In the genomic region with DNA sequence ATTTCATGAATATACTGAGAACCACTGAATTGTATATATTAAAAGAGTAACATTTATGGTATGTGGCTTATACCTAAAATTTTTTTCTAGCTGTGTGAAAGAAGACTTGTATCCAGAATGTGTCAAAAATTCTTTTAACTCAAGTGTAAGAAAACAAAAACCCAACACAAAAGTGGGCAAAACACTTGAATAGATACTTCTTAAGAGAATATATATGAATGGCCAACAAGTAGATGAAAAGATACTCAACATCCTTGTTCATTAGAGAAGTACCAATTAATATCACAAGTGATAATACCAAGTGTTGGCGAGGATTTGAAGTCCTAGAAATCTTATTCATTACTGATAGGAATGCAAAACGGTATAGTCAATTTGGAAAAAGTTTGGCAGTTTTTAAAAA, we compare ENCODE assay signal across 24 cellular contexts.
"Had no signal": no experiment of that assay in that cellular context is flagged by ENCODE, and none has a peak within 500 bp of the region (broad histone marks: within the 10 kb centered on the region; RNA-seq: fewer than 3 reads in every experiment).

No MANE protein-coding gene starts in this region.

- ATAC-seq: stimulated activated effector memory CD8-positive, alpha-beta T cell treated with anti-CD3 and anti-CD28 coated beads, Interleukin-12 subunit alpha, Interleukin-12 subunit beta, amount 100 ng/mL, for 72 hours; stimulated activated memory B cell treated with anti-CD40 and anti-IgM and Interleukin-4, amounts not matched to agents 10 μg/mL and 1 μg/mL and 100 μg/mL, for 72 hours; stimulated activated naive B cell treated with anti-CD40 and anti-IgM and Interleukin-4, amounts not matched to agents 10 μg/mL and 1 μg/mL and 100 μg/mL, for 72 hours; stimulated activated naive CD8-positive, alpha-beta T cell treated with anti-CD3 and anti-CD28 coated beads, Interleukin-15, amount 100 ng/mL, for 72 hours; stimulated activated naive CD8-positive, alpha-beta T cell treated with anti-CD3 and anti-CD28 coated beads, Interleukin-15, Interleukin-2, amounts not matched to agents 100 U/mL and 50 U/mL, for 24 hours; upper lobe of right lung had no signal

- H3K4me1 Mint-ChIP-seq: stimulated activated effector memory CD8-positive, alpha-beta T cell treated with anti-CD3 and anti-CD28 coated beads, Interleukin-12 subunit alpha, Interleukin-12 subunit beta, amount 100 ng/mL, for 72 hours; stimulated activated memory B cell treated with anti-CD40 and anti-IgM and Interleukin-4, amounts not matched to agents 10 μg/mL and 1 μg/mL and 100 μg/mL, for 72 hours; stimulated activated naive B cell treated with anti-CD40 and anti-IgM and Interleukin-4, amounts not matched to agents 10 μg/mL and 1 μg/mL and 100 μg/mL, for 72 hours; stimulated activated naive CD8-positive, alpha-beta T cell treated with anti-CD3 and anti-CD28 coated beads, Interleukin-15, amount 100 ng/mL, for 72 hours had no signal

- H3K27ac Mint-ChIP-seq: stimulated activated effector memory CD8-positive, alpha-beta T cell treated with anti-CD3 and anti-CD28 coated beads, Interleukin-12 subunit alpha, Interleukin-12 subunit beta, amount 100 ng/mL, for 72 hours; stimulated activated memory B cell treated with anti-CD40 and anti-IgM and Interleukin-4, amounts not matched to agents 10 μg/mL and 1 μg/mL and 100 μg/mL, for 72 hours; stimulated activated naive B cell treated with anti-CD40 and anti-IgM and Interleukin-4, amounts not matched to agents 10 μg/mL and 1 μg/mL and 100 μg/mL, for 72 hours; stimulated activated naive CD8-positive, alpha-beta T cell treated with anti-CD3 and anti-CD28 coated beads, Interleukin-15, amount 100 ng/mL, for 72 hours; stimulated activated naive CD8-positive, alpha-beta T cell treated with anti-CD3 and anti-CD28 coated beads, Interleukin-15, Interleukin-2, amounts not matched to agents 100 ng/mL and 50 ng/mL, for 24 hours; type B pancreatic cell had no signal

- DNase-seq: stimulated activated CD4-positive, alpha-beta T cell treated with anti-CD3 and anti-CD28 coated beads, Interleukin-2, amount 100 ng/mL, for 48 hours; stimulated activated CD4-positive, alpha-beta T cell treated with anti-CD3 and anti-CD28 coated beads, Interleukin-4, amount 100 ng/mL, for 1 hour; stimulated activated CD4-positive, alpha-beta T cell treated with anti-CD3 and anti-CD28 coated beads, Interleukin-4, amount 100 ng/mL, for 24 hours; stimulated activated CD4-positive, alpha-beta T cell treated with anti-CD3 and anti-CD28 coated beads, Interleukin-4, amount 100 ng/mL, for 4 hours; stimulated activated CD8-positive, alpha-beta memory T cell treated with anti-CD3 and anti-CD28 coated beads, Interleukin-4, amount 100 ng/mL, for 48 hours; stimulated activated naive B cell treated with anti-CD40 and anti-IgM and Interleukin-4, amounts not matched to agents 10 μg/mL and 1 μg/mL and 100 μg/mL, for 72 hours; stimulated activated naive CD4-positive, alpha-beta T cell; stimulated activated naive CD4-positive, alpha-beta T cell treated with Interleukin-2 at 50 U/mL for 16 hours; stimulated activated naive CD8-positive, alpha-beta T cell treated with anti-CD3 and anti-CD28 coated beads, Interleukin-15, amount 100 ng/mL, for 72 hours; stimulated activated naive CD8-positive, alpha-beta T cell treated with anti-CD3 and anti-CD28 coated beads, Interleukin-15, Interleukin-2, amounts not matched to agents 100 U/mL and 50 U/mL, for 24 hours; stomach; substantia nigra; testis; thyroid gland; tibial artery; transverse colon; trophoblast cell; upper lobe of left lung; upper lobe of right lung; uterus had no signal

- H3K4me3 Mint-ChIP-seq: stimulated activated effector memory CD8-positive, alpha-beta T cell treated with anti-CD3 and anti-CD28 coated beads, Interleukin-12 subunit alpha, Interleukin-12 subunit beta, amount 100 ng/mL, for 72 hours; stimulated activated memory B cell treated with anti-CD40 and anti-IgM and Interleukin-4, amounts not matched to agents 10 μg/mL and 1 μg/mL and 100 μg/mL, for 72 hours; stimulated activated naive B cell treated with anti-CD40 and anti-IgM and Interleukin-4, amounts not matched to agents 10 μg/mL and 1 μg/mL and 100 μg/mL, for 72 hours; stimulated activated naive CD8-positive, alpha-beta T cell treated with anti-CD3 and anti-CD28 coated beads, Interleukin-15, amount 100 ng/mL, for 72 hours; stimulated activated naive CD8-positive, alpha-beta T cell treated with anti-CD3 and anti-CD28 coated beads, Interleukin-15, Interleukin-2, amounts not matched to agents 100 ng/mL and 50 ng/mL, for 24 hours; type B pancreatic cell had no signal

- H3K27me3 Mint-ChIP-seq: stimulated activated memory B cell treated with anti-CD40 and anti-IgM and Interleukin-4, amounts not matched to agents 10 μg/mL and 1 μg/mL and 100 μg/mL, for 72 hours; stimulated activated naive B cell treated with anti-CD40 and anti-IgM and Interleukin-4, amounts not matched to agents 10 μg/mL and 1 μg/mL and 100 μg/mL, for 72 hours; stimulated activated naive CD8-positive, alpha-beta T cell treated with anti-CD3 and anti-CD28 coated beads, Interleukin-15, amount 100 ng/mL, for 72 hours; stimulated activated naive CD8-positive, alpha-beta T cell treated with anti-CD3 and anti-CD28 coated beads, Interleukin-15, Interleukin-2, amounts not matched to agents 100 ng/mL and 50 ng/mL, for 24 hours; type B pancreatic cell had no signal
